Comparison of ENCODE assay signal across 8 cellular contexts in the genomic region with DNA sequence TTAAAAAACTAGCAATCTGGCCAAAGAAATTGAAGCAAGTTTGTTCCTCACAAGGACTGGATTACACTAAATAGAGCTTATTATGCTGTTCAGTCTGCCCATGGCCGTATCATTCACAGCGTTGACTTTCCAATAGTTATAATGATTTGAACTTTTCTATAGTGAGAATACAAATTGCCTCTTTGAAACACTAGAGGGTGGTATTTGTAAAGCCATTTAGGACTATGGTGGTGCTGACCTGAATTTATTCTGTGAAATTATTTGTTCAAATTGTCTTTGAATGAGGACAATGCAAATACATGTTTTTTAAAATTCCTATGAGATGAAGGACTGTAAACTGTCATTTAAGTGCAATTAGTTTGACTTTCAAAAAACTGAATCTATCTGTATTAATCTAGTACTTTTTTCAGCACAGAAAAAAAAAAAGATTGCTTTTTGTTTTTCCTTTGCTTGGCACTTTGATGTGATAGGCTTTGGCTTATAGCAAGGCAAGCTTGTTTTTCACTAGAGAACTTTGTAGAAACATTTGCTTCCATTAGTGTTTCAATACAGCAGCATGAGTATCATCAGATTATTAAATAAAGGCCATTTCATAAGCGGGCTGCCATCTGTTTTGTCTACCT.
A peak's percentile ranks its signal among the peaks of the same experiment; 100 is the strongest.
DNase-seq lines count a peak whose midpoint lies in the region; ATAC-seq and TF ChIP-seq lines count a peak whose summit lies in the region.

No MANE protein-coding gene starts in this region.

- no peak overlapping the region for H3K4me3 ChIP-seq in GM12865 (ENCODE audit: low read depth, low read length)

- peak; percentile 58 for ATAC-seq in HG02870 (IDR thresholded peaks at IDR 0.05; ENCODE audit: unreplicated experiment)

- peak; percentile 21 for TF ChIP-seq CTCF in GM12865 (IDR thresholded peaks at IDR 0.05; ENCODE audit: insufficient read depth, low read depth, low read length, missing control alignments)

- DNase-seq in GM12865 (ENCODE audit: low read depth), result peak; percentile 15
- DNase-seq in NCI-H524 treated with DMSO at 0.1 percent for 48 hours (lab: John Stamatoyannopoulos, UW), result peak; percentile 18
- peak; percentile 52 for DNase-seq in dermis blood vessel endothelial cell
- DNase-seq in putamen (ENCODE audit: low spot score), result peak; percentile 51
- no peak for DNase-seq in UCSD-AML1 (lab: John Stamatoyannopoulos, UW; ENCODE audit: unreplicated experiment)
- no peak for DNase-seq in stimulated activated CD4-positive, alpha-beta T cell treated with anti-CD3 and anti-CD28 coated beads, Interleukin-2, amount 100 ng/mL, for 48 hours
- DNase-seq in mesenteric fat pad (ENCODE audit: low spot score), result no peak

Comparison
In these comparisons a context has a peak if more than half of its experiments do, and no peak if none do; other contexts are left out.
1. DNase-seq: peak in GM12865 (single experiment), NCI-H524 treated with DMSO at 0.1 percent for 48 hours (single experiment), dermis blood vessel endothelial cell (single experiment) and putamen (single experiment); none in UCSD-AML1 (single experiment), stimulated activated CD4-positive, alpha-beta T cell treated with anti-CD3 and anti-CD28 coated beads, Interleukin-2, amount 100 ng/mL, for 48 hours (0 of 2) and mesenteric fat pad (single experiment).